1 cellular context compared by ENCODE assay signal in genomic region chr10:132101529-132101928, GRCh38.
TF ChIP-seq lines count a peak whose summit lies in the region.

No MANE protein-coding gene starts in this region.

TF ChIP-seq in SK-N-SH, 30 proteins besides CTCF, POLR2A, EP300 and RAD21 (continued from another document):
- TF ChIP-seq ZBTB33 (IDR thresholded peaks at IDR 0.05; ENCODE audit: borderline replicate concordance, low read depth) (no peak), FOSL2 (IDR thresholded peaks at IDR 0.05; ENCODE audit: borderline replicate concordance, low read depth) (no peak), USF1 (IDR thresholded peaks at IDR 0.05; ENCODE audit: borderline replicate concordance, low read depth) (no peak), RCOR1 (IDR thresholded peaks at IDR 0.05; ENCODE audit: low read length) (no peak), TAF1 (IDR thresholded peaks at IDR 0.05; ENCODE audit: borderline replicate concordance, low read depth, low read length) (no peak), SMC3 (IDR thresholded peaks at IDR 0.05; ENCODE audit: low read depth, low read length) (no peak), MEF2A (IDR thresholded peaks at IDR 0.05; ENCODE audit: borderline replicate concordance, low read depth) (no peak), JUND (IDR thresholded peaks at IDR 0.05) (no peak), USF2 (IDR thresholded peaks at IDR 0.05; ENCODE audit: borderline replicate concordance, low read depth, low read length) (no peak), NRF1 (IDR thresholded peaks at IDR 0.05; ENCODE audit: low read depth, low read length) (no peak)
